ENCODE assay signal across 8 cellular contexts in the genomic region with DNA sequence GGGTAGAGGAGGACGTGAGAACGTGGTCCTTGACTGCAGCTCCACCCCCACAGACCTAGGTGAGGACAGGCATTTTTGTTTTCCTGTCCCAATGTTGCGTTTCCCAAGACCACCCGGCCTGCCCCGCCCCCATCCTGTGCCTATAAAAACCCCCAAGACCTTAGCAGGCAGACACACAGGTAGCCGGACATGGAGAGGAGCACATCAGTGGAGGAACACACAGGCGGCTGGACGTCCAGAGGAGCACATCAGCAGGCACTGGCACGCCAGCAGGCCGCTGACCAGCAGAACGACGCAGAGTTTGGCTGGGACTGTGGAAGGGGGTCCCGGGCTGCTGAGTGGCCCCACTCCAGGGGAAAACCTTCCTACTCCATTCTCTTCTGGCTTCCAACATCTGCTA. TPM values are rescaled to one million over a fixed set of nuclear protein-coding genes. Genes with fewer than 3 reads are reported as not detected.
A peak's percentile ranks its signal among the peaks of the same experiment; 100 is the strongest.
DNase-seq lines count a peak whose midpoint lies in the region; ATAC-seq and TF ChIP-seq lines count a peak whose summit lies in the region.

No MANE protein-coding gene starts in this region.

- DNase-seq in ELF-1 (ENCODE audit: low read depth, low spot score) (peak; percentile 34), PC-9 (no peak), endothelial cell (ENCODE audit: low spot score) (no peak), neuronal stem cell (ENCODE audit: low spot score) (no peak), NCI-H1105 (lab: John Stamatoyannopoulos, UW) (no peak), activated gamma-delta T cell (lab: John Stamatoyannopoulos, UW) (no peak), superior temporal gyrus (ENCODE audit: extremely low spot score) (no peak)

- peak overlapping the region; percentile 32 for H3K18ac ChIP-seq in neuronal stem cell (ENCODE audit: low read length)

- ATAC-seq in GM19351 (IDR thresholded peaks at IDR 0.05; ENCODE audit: unreplicated experiment) = no peak

- no peak overlapping the region for H2BK5ac ChIP-seq in neuronal stem cell (ENCODE audit: low read length)

- H3K36me3 Mint-ChIP-seq in endothelial cell (ENCODE audit: low read depth, unreplicated experiment) = no peaks in the 10 kb centered on the region

- H3K79me2 ChIP-seq in PC-9 (ENCODE audit: low read depth) = no peaks in the 10 kb centered on the region

- peaks cover 10% of the 10 kb centered on the region for H3K4me1 Mint-ChIP-seq in endothelial cell (ENCODE audit: unreplicated experiment)

- peak overlapping the region; percentile 54; the same call in 1 of the 2 replicates for H3K4me3 ChIP-seq in PC-9
- peak overlapping the region in 1 of 2 donors; percentile 55 for H3K4me3 ChIP-seq in neuronal stem cell (ENCODE audit: low read length in 2 of 2)

- no peaks in the 10 kb centered on the region for H3K4me1 ChIP-seq in PC-9 (replicated peaks; ENCODE audit: insufficient read depth)
- peaks cover 0 to 3% of the 10 kb centered on the region in 2 donors for H3K4me1 ChIP-seq in neuronal stem cell (ENCODE audit: control insufficient read depth in 2 of 2, insufficient read depth in 1 of 2, low read depth in 1 of 2, low read length in 2 of 2)

- H2AFZ ChIP-seq in PC-9 = no peak overlapping the region
- peak overlapping the region; percentile 90 for H2AFZ ChIP-seq in neuronal stem cell (ENCODE audit: low read length)

- H3F3A ChIP-seq in PC-9 (ENCODE audit: insufficient read depth, low read depth) = no peaks in the 10 kb centered on the region

- no peaks in the 10 kb centered on the region for H4K20me1 ChIP-seq in PC-9 (ENCODE audit: insufficient read depth)

- intact Hi-C loops in PC-9 (cut with micrococcal nuclease; ENCODE audit: unreplicated experiment) = no loop called here

- no CpG with 5 or more reads among the region's 13 CpGs for WGBS in neuronal stem cell (ENCODE audit: extremely low coverage in 2 of 2, insufficient read length in 2 of 2, insufficient replicate concordance in 1 of 2), 2 donors

- H4K8ac ChIP-seq in neuronal stem cell (ENCODE audit: low read depth, low read length) = no peak overlapping the region

- H3K9me3 ChIP-seq in PC-9 (ENCODE audit: insufficient read depth, low read depth) (no peaks in the 10 kb centered on the region), neuronal stem cell (replicated peaks in 1 of 2; ENCODE audit: control insufficient read depth in 2 of 2, insufficient read depth in 1 of 2, low read depth in 1 of 2, low read length in 2 of 2) (no peaks in the 10 kb centered on the region)

- H3K79me1 ChIP-seq in neuronal stem cell (ENCODE audit: low read depth, low read length) = no peaks in the 10 kb centered on the region

- H3K27me3 ChIP-seq in PC-9 (ENCODE audit: insufficient read depth, low read depth) = no peaks in the 10 kb centered on the region
- H3K27me3 ChIP-seq in neuronal stem cell (ENCODE audit: control insufficient read depth in 3 of 3, insufficient read depth in 3 of 3, low read depth in 1 of 3, low read length in 3 of 3) = peaks cover 0 to 19% (median 10%) of the 10 kb centered on the region in 3 experiments

- no peak overlapping the region for H2BK12ac ChIP-seq in neuronal stem cell (ENCODE audit: low read length)

- no peak overlapping the region for H3K4ac ChIP-seq in neuronal stem cell (ENCODE audit: low read length)

- peak overlapping the region; percentile 83 for H3K4me2 ChIP-seq in PC-9
- H3K4me2 ChIP-seq in neuronal stem cell (ENCODE audit: insufficient read depth, low read length, poor library complexity, severe bottlenecking) = peak overlapping the region; percentile 56

- no peak overlapping the region for H2BK120ac ChIP-seq in neuronal stem cell (ENCODE audit: low read depth, low read length)

- H3K9me3 Mint-ChIP-seq in endothelial cell (ENCODE audit: unreplicated experiment) = no peaks in the 10 kb centered on the region

- H3K27ac Mint-ChIP-seq in endothelial cell (ENCODE audit: unreplicated experiment) = no peak overlapping the region

- H3K27ac ChIP-seq in PC-9 = no peak overlapping the region
- no peak overlapping the region for H3K27ac ChIP-seq in neuronal stem cell (replicated peaks; ENCODE audit: low read length)

- no peak overlapping the region for H2BK15ac ChIP-seq in neuronal stem cell (ENCODE audit: low read length)

- TF ChIP-seq CTCF in PC-9 (conservative IDR thresholded peaks at IDR 0.05) (no peak), endothelial cell (IDR thresholded peaks at IDR 0.05; ENCODE audit: unreplicated experiment) (no peak)

- peak overlapping the region; percentile 26 for H3K23ac ChIP-seq in neuronal stem cell (ENCODE audit: low read depth, low read length, poor library complexity)

- H3K9ac ChIP-seq in neuronal stem cell (ENCODE audit: low read depth, low read length, poor library complexity) = no peak overlapping the region

- BruUV-seq in PC-9 (replicated peaks; lab: Mats Ljungman, UMichigan) = no TSS peak

- no peaks in the 10 kb centered on the region for H3K36me3 ChIP-seq in PC-9 (ENCODE audit: low read depth)
- H3K36me3 ChIP-seq in neuronal stem cell (replicated peaks in 1 of 2; ENCODE audit: control insufficient read depth in 2 of 2, insufficient read depth in 2 of 2, low read length in 2 of 2) = no peaks in the 10 kb centered on the region

- peak overlapping the region; percentile 77 for H3K4me3 Mint-ChIP-seq in endothelial cell (ENCODE audit: unreplicated experiment)

- no peak overlapping the region for H2AK5ac ChIP-seq in neuronal stem cell (ENCODE audit: low read depth, low read length)

- H3K27me3 Mint-ChIP-seq in endothelial cell (ENCODE audit: unreplicated experiment) = no peaks in the 10 kb centered on the region

- no peak overlapping the region for H3K14ac ChIP-seq in neuronal stem cell (ENCODE audit: low read length)

- no peaks in the 10 kb centered on the region for H3K9me2 ChIP-seq in PC-9 (ENCODE audit: insufficient read depth)

- no peak overlapping the region for H4K91ac ChIP-seq in neuronal stem cell (ENCODE audit: low read depth, low read length, poor library complexity)

- CTCF ChIA-PET in PC-9 (lab: Charles Lee) = no interaction called here

- POLR2A ChIA-PET in PC-9 (lab: Charles Lee; ENCODE audit: unreplicated experiment) = no interaction called here

RNA-seq across cellular contexts. Expression of a gene that starts 12.7 kb away (rescaled TPM):
- total RNA-seq in PC-9 (2021) = 43.2 and 53.4 TPM in 2 replicates
- 30.0 TPM for total RNA-seq in endothelial cell (ENCODE audit: unreplicated experiment)
- polyA plus RNA-seq in neuronal stem cell (2013, experiment 1 of 2) = 16.0 TPM
- 15.8 TPM for polyA plus RNA-seq in neuronal stem cell (2013, experiment 2 of 2)

RNA-seq across cellular contexts. Expression of a gene that starts 30.2 kb away (rescaled TPM):
- total RNA-seq in PC-9 (2021) (29.0 and 30.9 TPM in 2 replicates), endothelial cell (ENCODE audit: unreplicated experiment) (6.1 TPM)
- polyA plus RNA-seq in neuronal stem cell (2013, experiment 1 of 2) = 3.8 TPM
- polyA plus RNA-seq in neuronal stem cell (2013, experiment 2 of 2) = 3.5 TPM

RNA-seq across cellular contexts. Expression of a gene that starts 37.4 kb away (rescaled TPM):
- total RNA-seq in PC-9 (2021) (40.5 and 45.8 TPM in 2 replicates), endothelial cell (ENCODE audit: unreplicated experiment) (33.9 TPM)
- 24.0 TPM for polyA plus RNA-seq in neuronal stem cell (2013, experiment 1 of 2)
- 26.2 TPM for polyA plus RNA-seq in neuronal stem cell (2013, experiment 2 of 2)

RNA-seq across cellular contexts. Expression of a gene that starts 47.0 kb away (rescaled TPM):
- total RNA-seq in PC-9 (2021) = 90.1 and 94.9 TPM in 2 replicates
- total RNA-seq in endothelial cell (ENCODE audit: unreplicated experiment) = 138 TPM
- polyA plus RNA-seq in neuronal stem cell (2013, experiment 1 of 2) = 66.5 TPM
- polyA plus RNA-seq in neuronal stem cell (2013, experiment 2 of 2) = 66.6 TPM

RNA-seq across cellular contexts. Expression of a gene that starts 59.7 kb away (rescaled TPM):
- total RNA-seq in PC-9 (2021) = 38.5 and 39.7 TPM in 2 replicates
- 35.4 TPM for total RNA-seq in endothelial cell (ENCODE audit: unreplicated experiment)
- polyA plus RNA-seq in neuronal stem cell (2013, experiment 1 of 2) = 27.2 TPM
- 27.3 TPM for polyA plus RNA-seq in neuronal stem cell (2013, experiment 2 of 2)
